ENCODE assay signal across 8 cellular contexts in genomic region chr18:50880108-50880465, GRCh38. TPM values are rescaled to one million over a fixed set of nuclear protein-coding genes. Genes with fewer than 3 reads are reported as not detected.
A peak's percentile ranks its signal among the peaks of the same experiment; 100 is the strongest.
DNase-seq lines count a peak whose midpoint lies in the region; ATAC-seq and TF ChIP-seq lines count a peak whose summit lies in the region.

No MANE protein-coding gene starts in this region.

- H3F3A ChIP-seq in Loucy (ENCODE audit: low read depth) = no peaks in the 10 kb centered on the region

- no peak for TF ChIP-seq CTCF in Loucy (conservative IDR thresholded peaks at IDR 0.05; ENCODE audit: low read length)
- no peak for TF ChIP-seq CTCF in dorsolateral prefrontal cortex (IDR thresholded peaks at IDR 0.05 in 54 of 56, conservative IDR thresholded peaks at IDR 0.05 in 2 of 56; ENCODE audit: low read depth in 1 of 56, partially characterized antibody in 56 of 56)
- no peak for TF ChIP-seq CTCF in osteoblast (IDR thresholded peaks at IDR 0.05; ENCODE audit: extremely low read depth, low read depth, low read length)

- peaks cover 33% of the 10 kb centered on the region for H3K4me1 ChIP-seq in Loucy (ENCODE audit: insufficient read depth, low read length, poor library complexity, severe bottlenecking)
- peaks cover 7% of the 10 kb centered on the region for H3K4me1 ChIP-seq in osteoblast (ENCODE audit: insufficient read depth, low read length)

- peak overlapping the region; percentile 80 for H3K9ac ChIP-seq in Loucy (ENCODE audit: low read depth, low read length, poor library complexity, severe bottlenecking)

- peak; percentile 52 for DNase-seq in NCI-H1417 treated with DMSO at 0.1 percent for 48 hours (lab: John Stamatoyannopoulos, UW)
- DNase-seq in NCI-H1417 (lab: John Stamatoyannopoulos, UW) = no peak
- DNase-seq in dorsolateral prefrontal cortex = no peak
- no peak for DNase-seq in osteoblast (ENCODE audit: insufficient read length, low spot score, missing footprints)
- DNase-seq in globus pallidus (ENCODE audit: low spot score) = no peak
- DNase-seq in T1000 (lab: John Stamatoyannopoulos, UW) = no peak

- intact Hi-C loops in dorsolateral prefrontal cortex (cut with DNase I) = no loop called here

- H3K9me2 ChIP-seq in Loucy (replicated peaks; ENCODE audit: low read depth, low read length) = no peaks in the 10 kb centered on the region

- H3K4me3 ChIP-seq in Loucy (ENCODE audit: low read length, poor library complexity, severe bottlenecking) = peak overlapping the region; percentile 79
- peak overlapping the region; percentile 64 to 99 (median 91) for H3K4me3 ChIP-seq in dorsolateral prefrontal cortex
- peak overlapping the region; percentile 93 for H3K4me3 ChIP-seq in osteoblast (ENCODE audit: insufficient read depth, low read length)

- H2AFZ ChIP-seq in Loucy (ENCODE audit: low read length) (0 out of 2 replicates have a peak overlapping the region, but pooled peaks have one; percentile 64), osteoblast (ENCODE audit: low read length) (peak overlapping the region; percentile 96)

- H3K79me2 ChIP-seq in Loucy (ENCODE audit: insufficient read depth, low read length) = peaks cover 59% of the 10 kb centered on the region
- H3K79me2 ChIP-seq in osteoblast (ENCODE audit: insufficient read depth, low read length) = peaks cover 49% of the 10 kb centered on the region

- ATAC-seq in HG03342 (IDR thresholded peaks at IDR 0.05; ENCODE audit: unreplicated experiment) = no peak

- H3K36me3 ChIP-seq in Loucy (ENCODE audit: insufficient read depth, low read length) (no peaks in the 10 kb centered on the region), osteoblast (ENCODE audit: insufficient read depth, low read length) (no peaks in the 10 kb centered on the region)

- H3K4me2 ChIP-seq in Loucy (ENCODE audit: low read depth, low read length, poor library complexity, severe bottlenecking) (peak overlapping the region; percentile 85), osteoblast (ENCODE audit: insufficient read depth, low read length) (peak overlapping the region; percentile 88)

- peaks cover 32% of the 10 kb centered on the region for H4K20me1 ChIP-seq in Loucy (ENCODE audit: insufficient read depth, low read length, poor library complexity, severe bottlenecking)
- H4K20me1 ChIP-seq in osteoblast (ENCODE audit: insufficient read depth, low read length) = peaks cover 2% of the 10 kb centered on the region

- H3K9me3 ChIP-seq in Loucy (ENCODE audit: insufficient read depth, low read depth, low read length) (no peaks in the 10 kb centered on the region), osteoblast (ENCODE audit: low read depth, low read length) (no peaks in the 10 kb centered on the region)

- H3K27ac ChIP-seq in dorsolateral prefrontal cortex (peak overlapping the region in 26 of 59 donors; percentile 5 to 95 (median 88)), osteoblast (ENCODE audit: low read depth, low read length) (no peak overlapping the region)

- H3K27me3 ChIP-seq in Loucy (ENCODE audit: insufficient read depth, low read length, poor library complexity, severe bottlenecking) (no peaks in the 10 kb centered on the region), dorsolateral prefrontal cortex (no peaks in the 10 kb centered on the region), osteoblast (ENCODE audit: insufficient read depth, low read length) (no peaks in the 10 kb centered on the region)

RNA-seq across cellular contexts. Expression of gene ME2, which starts 1.2 kb away (rescaled TPM):
- total RNA-seq in dorsolateral prefrontal cortex (10 to 100 TPM; 31.2 to 57.8 (median 42.9) TPM), osteoblast (36.2 and 38.0 TPM in 2 replicates)
